Comparison of ENCODE assay signal across 11 cellular contexts in the genomic region with DNA sequence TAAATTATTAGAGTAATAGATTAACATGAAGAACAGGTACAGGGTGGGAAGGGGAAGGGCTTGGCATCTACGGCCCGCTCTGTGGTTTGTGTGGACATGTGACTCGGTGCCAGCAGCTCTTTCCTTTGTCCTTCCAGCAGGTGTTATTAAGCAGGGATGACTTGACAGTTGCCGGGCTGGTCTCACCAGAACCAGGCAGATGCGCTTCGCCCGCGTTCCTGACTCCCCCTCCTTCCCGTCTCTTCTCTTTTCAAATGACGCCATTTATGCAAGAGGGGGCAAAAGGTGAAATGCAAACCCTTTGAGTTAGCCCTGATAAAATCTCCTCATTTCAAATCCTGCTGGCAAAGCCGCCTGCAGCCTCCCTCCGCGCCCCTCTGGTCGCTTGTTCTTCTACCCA. TPM values are rescaled to one million over a fixed set of nuclear protein-coding genes. Genes with fewer than 3 reads are reported as not detected.
DNase-seq lines count a peak whose midpoint lies in the region; ATAC-seq and TF ChIP-seq lines count a peak whose summit lies in the region.
"Had no signal": no experiment of that assay in that cellular context is flagged by ENCODE, and none has a peak within 500 bp of the region (broad histone marks: within the 10 kb centered on the region; RNA-seq: fewer than 3 reads in every experiment).

No MANE protein-coding gene starts in this region.

- intact Hi-C loops in spleen (cut with DNase I; ENCODE audit: low total_unique reads): no loop called here

- no peaks in the 10 kb centered on the region for H3K27me3 ChIP-seq in spleen (replicated peaks in 1 of 7)

- no peaks in the 10 kb centered on the region for H3K9me3 ChIP-seq in spleen

- no peak for TF ChIP-seq CTCF in spleen (IDR thresholded peaks at IDR 0.05 in 8 of 11, conservative IDR thresholded peaks at IDR 0.05 in 3 of 11)

- peak in 2 of 3 experiments; percentile 22 to 81 for DNase-seq in NCI-H1417 (lab: John Stamatoyannopoulos, UW)
- no peak for DNase-seq in NCI-H1417 treated with DMSO at 0.1 percent for 48 hours (lab: John Stamatoyannopoulos, UW)
- DNase-seq in NCI-H526 (lab: John Stamatoyannopoulos, UW): peak; percentile 93 to 94
- DNase-seq in activated naive CD4-positive, alpha-beta T cell treated with anti-CD3 and anti-CD28 coated beads, Interleukin-2, amount 50 U/mL, for 72 hours (ENCODE audit: low spot score in 2 of 2): no peak
- peak; percentile 72 for DNase-seq in spleen
- DNase-seq: T1000 had no signal

- no peak for ATAC-seq in activated naive CD4-positive, alpha-beta T cell treated with anti-CD3 and anti-CD28 coated beads, Interleukin-2, amount 50 U/mL, for 72 hours
- ATAC-seq in HG02852 (IDR thresholded peaks at IDR 0.05; ENCODE audit: unreplicated experiment): no peak
- no peak for ATAC-seq in GM21737 (IDR thresholded peaks at IDR 0.05; ENCODE audit: unreplicated experiment)
- ATAC-seq in HG03039 (IDR thresholded peaks at IDR 0.05; ENCODE audit: unreplicated experiment): no peak
- ATAC-seq: GM12878 had no signal

- peak overlapping the region; percentile 45 to 91 for H3K27ac Mint-ChIP-seq in activated naive CD4-positive, alpha-beta T cell treated with anti-CD3 and anti-CD28 coated beads, Interleukin-2, amount 50 U/mL, for 72 hours

- H3K36me3 ChIP-seq in spleen: no peaks in the 10 kb centered on the region

- TF ChIP-seq POLR2A in spleen (IDR thresholded peaks at IDR 0.05): no peak

- H3K9me3 Mint-ChIP-seq in activated naive CD4-positive, alpha-beta T cell treated with anti-CD3 and anti-CD28 coated beads, Interleukin-2, amount 50 U/mL, for 72 hours: no peaks in the 10 kb centered on the region

- H3K4me1 ChIP-seq in spleen: peaks cover 11 to 76% (median 38%) of the 10 kb centered on the region in 6 donors

- peak overlapping the region in 7 of 8 donors; percentile 5 to 86 (median 41) for H3K27ac ChIP-seq in spleen
- H3K27ac ChIP-seq: 22Rv1 had no signal

- peak overlapping the region in 1 of 8 donors; percentile 56 for H3K4me3 ChIP-seq in spleen
- H3K4me3 ChIP-seq: GM12878 had no signal

- peaks cover 0 to 26% of the 10 kb centered on the region in 2 donors for H3K36me3 Mint-ChIP-seq in activated naive CD4-positive, alpha-beta T cell treated with anti-CD3 and anti-CD28 coated beads, Interleukin-2, amount 50 U/mL, for 72 hours

- 57 to 74% (median 61%) methylated on average over 14 of the region's 14 CpGs for WGBS in spleen, 5 donors

RNA-seq across cellular contexts. Expression of a gene that starts 38.9 kb away (rescaled TPM):
- total RNA-seq in activated naive CD4-positive, alpha-beta T cell treated with anti-CD3 and anti-CD28 coated beads, Interleukin-2, amount 50 U/mL, for 72 hours: 10 to 100 TPM; 59.1 to 95.6 TPM
- 10 to 100 TPM; 30.4 to 45.9 (median 33.9) TPM for total RNA-seq in spleen
- polyA plus RNA-seq in spleen: 10 to 100 TPM in 1 of 3 donors, 1 to 10 TPM in 2; 5.7 to 10.7 (median 6.2) TPM

Comparison
In these comparisons a context has a peak if more than half of its experiments do, and no peak if none do; other contexts are left out.
1. DNase-seq: peak in NCI-H1417 (2 of 3), NCI-H526 (2 of 2) and spleen (single experiment); none in NCI-H1417 treated with DMSO at 0.1 percent for 48 hours (single experiment) and activated naive CD4-positive, alpha-beta T cell treated with anti-CD3 and anti-CD28 coated beads, Interleukin-2, amount 50 U/mL, for 72 hours (0 of 2).